18 cellular contexts compared by ENCODE assay signal in genomic region chr17:75231071-75231470, GRCh38.
"Had no signal": no experiment of that assay in that cellular context is flagged by ENCODE, and none has a peak within 500 bp of the region (broad histone marks: within the 10 kb centered on the region; RNA-seq: fewer than 3 reads in every experiment).

No MANE protein-coding gene starts in this region.

- H3K4me1 Mint-ChIP-seq: naive thymus-derived CD4-positive, alpha-beta T cell; nephron; neural progenitor cell; stimulated activated naive CD8-positive, alpha-beta T cell treated with anti-CD3 and anti-CD28 coated beads, Interleukin-15, amount 100 ng/mL, for 72 hours had no signal

- ATAC-seq: left lobe of liver; naive thymus-derived CD4-positive, alpha-beta T cell; psoas muscle; right cardiac atrium; stimulated activated naive CD8-positive, alpha-beta T cell treated with anti-CD3 and anti-CD28 coated beads, Interleukin-15, amount 100 ng/mL, for 72 hours; upper lobe of right lung had no signal

- H3K27me3 Mint-ChIP-seq: naive thymus-derived CD4-positive, alpha-beta T cell; stimulated activated naive CD8-positive, alpha-beta T cell treated with anti-CD3 and anti-CD28 coated beads, Interleukin-15, amount 100 ng/mL, for 72 hours had no signal

- H3K27ac Mint-ChIP-seq: nephron, neural progenitor cell had no signal

- H3K9me3 Mint-ChIP-seq: naive thymus-derived CD4-positive, alpha-beta T cell; nephron; neural progenitor cell; stimulated activated naive CD8-positive, alpha-beta T cell treated with anti-CD3 and anti-CD28 coated beads, Interleukin-15, amount 100 ng/mL, for 72 hours had no signal

- DNase-seq: effector CD4-positive, alpha-beta T cell; head of caudate nucleus; mesendoderm; midbrain; naive thymus-derived CD4-positive, alpha-beta T cell; nucleus accumbens; right cardiac atrium; spleen; stimulated activated CD4-positive, alpha-beta T cell treated with anti-CD3 and anti-CD28 coated beads, Interleukin-4, amount 100 ng/mL, for 4 hours; stimulated activated naive CD4-positive, alpha-beta T cell; stimulated activated naive CD8-positive, alpha-beta T cell treated with anti-CD3 and anti-CD28 coated beads, Interleukin-15, amount 100 ng/mL, for 72 hours; transverse colon; upper lobe of right lung; uterus had no signal

- H3K4me3 Mint-ChIP-seq: naive thymus-derived CD4-positive, alpha-beta T cell; nephron; neural progenitor cell; stimulated activated naive CD8-positive, alpha-beta T cell treated with anti-CD3 and anti-CD28 coated beads, Interleukin-15, amount 100 ng/mL, for 72 hours had no signal
